Comparison of ENCODE assay signal across 3 cellular contexts in genomic region chr2:46151582-46151981, GRCh38.
TF ChIP-seq lines count a peak whose summit lies in the region.

No MANE protein-coding gene starts in this region.

TF ChIP-seq in GM12891, 5 proteins besides CTCF, POLR2A, EP300 and RAD21:
- no peak for TF ChIP-seq PAX5 (IDR thresholded peaks at IDR 0.05; ENCODE audit: insufficient read depth, low read length, severe bottlenecking)
- TF ChIP-seq POU2F2 (IDR thresholded peaks at IDR 0.05; ENCODE audit: low read depth, low read length), result no peak
- TF ChIP-seq POLR2AphosphoS5 (IDR thresholded peaks at IDR 0.05; ENCODE audit: low read depth, low read length), result no peak
- no peak for TF ChIP-seq SPI1 (IDR thresholded peaks at IDR 0.05; ENCODE audit: low read depth, low read length)

TF ChIP-seq in IMR-90, 13 proteins besides CTCF, POLR2A, EP300 and RAD21:
- TF ChIP-seq BHLHE40 (IDR thresholded peaks at IDR 0.05; ENCODE audit: low read depth, low read length) (no peak), USF2 (IDR thresholded peaks at IDR 0.05; ENCODE audit: low read depth, low read length) (no peak), CHD1 (IDR thresholded peaks at IDR 0.05; ENCODE audit: low read depth, low read length) (no peak), RFX5 (IDR thresholded peaks at IDR 0.05; ENCODE audit: low read depth, low read length) (no peak), FOS (IDR thresholded peaks at IDR 0.05; ENCODE audit: low read depth, low read length) (no peak), MAZ (IDR thresholded peaks at IDR 0.05; ENCODE audit: borderline replicate concordance, low read depth, low read length) (no peak), CEBPB (IDR thresholded peaks at IDR 0.05; ENCODE audit: low read depth, low read length) (no peak), MXI1 (IDR thresholded peaks at IDR 0.05; ENCODE audit: borderline replicate concordance, low read depth, low read length) (no peak), NFE2L2 (IDR thresholded peaks at IDR 0.05; ENCODE audit: low read depth, low read length) (no peak), RCOR1 (IDR thresholded peaks at IDR 0.05; ENCODE audit: insufficient replicate concordance, low read length) (no peak), MAFK (IDR thresholded peaks at IDR 0.05; ENCODE audit: low read depth, low read length) (no peak), ELK1 (IDR thresholded peaks at IDR 0.05; ENCODE audit: borderline replicate concordance, low read depth, low read length) (no peak), SMC3 (IDR thresholded peaks at IDR 0.05; ENCODE audit: low read depth, low read length) (no peak)
TF ChIP-seq in IMR-90: peak in this region for 0.

TF ChIP-seq in HepG2, 621 proteins besides CTCF, POLR2A, EP300 and RAD21:
- TF ChIP-seq BCL6 (CRISPR knock-in tag; IDR thresholded peaks at IDR 0.05) (peak; percentile 30; the same call in 1 of the 2 replicates), IKZF1 (IDR thresholded peaks at IDR 0.05) (no peak), ZNF614 (CRISPR knock-in tag; IDR thresholded peaks at IDR 0.05; ENCODE audit: borderline replicate concordance) (no peak)
TF ChIP-seq in HepG2: peak in this region for 1.
